ENCODE assay signal across 8 cellular contexts in the genomic region with DNA sequence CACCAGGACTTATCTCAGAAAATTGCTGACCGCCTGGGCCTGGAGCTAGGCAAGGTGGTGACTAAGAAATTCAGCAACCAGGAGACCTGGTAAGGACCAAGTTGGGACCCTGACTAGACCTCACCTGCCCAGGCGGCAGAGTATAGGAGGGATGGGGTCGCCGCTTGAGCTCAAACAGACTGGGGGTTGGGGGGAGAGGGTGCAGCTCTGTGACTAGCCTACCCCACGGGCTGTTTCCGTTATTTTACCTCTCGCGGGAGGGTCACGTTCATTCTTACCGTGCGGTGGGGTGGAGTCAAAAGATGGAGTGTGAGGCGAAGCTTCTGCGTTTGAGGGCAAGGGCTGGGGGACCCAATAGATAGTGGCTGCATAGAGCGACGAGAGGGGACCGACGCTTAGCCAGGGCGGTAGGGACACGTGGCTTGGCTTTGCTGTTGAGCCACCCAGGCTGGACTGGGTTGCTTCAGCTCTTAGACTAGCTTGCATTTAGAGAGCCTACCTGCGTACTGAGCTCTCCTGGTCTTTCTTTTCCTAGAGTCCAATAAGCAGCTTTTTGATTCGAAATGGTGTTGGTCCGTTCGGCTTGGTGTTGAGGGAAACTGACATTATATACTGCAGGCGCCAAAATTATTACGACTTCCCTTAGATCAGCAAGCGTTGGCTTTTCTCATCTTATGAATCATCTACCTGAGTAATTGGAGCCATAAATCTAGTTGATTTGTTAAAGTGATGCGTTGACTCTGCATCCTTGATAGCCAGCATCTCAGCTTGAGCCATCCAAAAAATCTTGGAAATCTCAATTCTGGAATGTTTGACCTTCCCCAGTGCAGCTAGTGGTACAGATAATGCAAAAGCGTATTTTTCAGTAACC. TPM values are rescaled to one million over a fixed set of nuclear protein-coding genes. Genes with fewer than 3 reads are reported as not detected.
DNase-seq lines count a peak whose midpoint lies in the region; ATAC-seq and TF ChIP-seq lines count a peak whose summit lies in the region.

No MANE protein-coding gene starts in this region.

- no peaks in the 10 kb centered on the region for H3K27me3 Mint-ChIP-seq in CD4-positive, alpha-beta memory T cell
- H3K27me3 Mint-ChIP-seq in activated naive CD4-positive, alpha-beta T cell treated with anti-CD3 and anti-CD28 coated beads, Interleukin-2, amount 10 ng/mL, durations not matched to agents 7 days and 5 days = no peaks in the 10 kb centered on the region

- ATAC-seq in GM19372 (IDR thresholded peaks at IDR 0.05; ENCODE audit: low read depth, unreplicated experiment) (peak; percentile 37), HG03520 (IDR thresholded peaks at IDR 0.05; ENCODE audit: unreplicated experiment) (peak; percentile 34), heart left ventricle (peak; percentile 45 to 72 (median 65))

- DNase-seq in CD4-positive, alpha-beta memory T cell = peak; percentile 54 to 77 (median 62)
- DNase-seq in RKO (ENCODE audit: low spot score) (peak; percentile 82), heart left ventricle (peak in 4 of 5 donors; percentile 8 to 32 (median 23)), pons (ENCODE audit: low spot score) (peak; percentile 35), uterus (peak; percentile 28 to 29)
- peak; percentile 73 for DNase-seq in activated naive CD4-positive, alpha-beta T cell treated with anti-CD3 and anti-CD28 coated beads, Interleukin-2, amount 10 ng/mL, durations not matched to agents 7 days and 5 days

- no peaks in the 10 kb centered on the region for H3K9me3 ChIP-seq in CD4-positive, alpha-beta memory T cell (ENCODE audit: control insufficient read depth in 1 of 2, low read length in 2 of 2)
- H3K9me3 ChIP-seq in heart left ventricle = no peaks in the 10 kb centered on the region
- H3K9me3 ChIP-seq in uterus = no peaks in the 10 kb centered on the region

- POLR2A ChIA-PET in CD4-positive, alpha-beta memory T cell (lab: Charles Lee; ENCODE audit: partially characterized antibody) = interaction anchor here (0.7 to 2.6 kb wide), 19 partner anchors 12 to 1017 kb away, joined by 3 to 36 read pairs (median 6); partner anchors contain the start of genes MID2, NCBP2L, RADX and TSC22D3

- intact Hi-C loops in CD4-positive, alpha-beta memory T cell (cut with micrococcal nuclease) = loop anchor here (1.0 to 10.0 kb wide), 6 partner anchors 8 to 634 kb away; partner anchors contain the start of genes ATG4A, DNAAF6, NUP62CL and PSMD10
- intact Hi-C loops in heart left ventricle (cut with DNase I) (loop anchor here in 2 of 10 donors (5.0 to 10.0 kb wide), 3 partner anchors 84 to 514 kb away; partner anchors contain the start of gene RBM41 (in 1 of the 2)), uterus (cut with DNase I; ENCODE audit: low total_unique reads) (no loop called here)

- peak overlapping the region; percentile 73 for H3K27ac ChIP-seq in CD4-positive, alpha-beta memory T cell (ENCODE audit: low read depth, low read length)
- H3K27ac ChIP-seq in heart left ventricle = peak overlapping the region in 11 of 12 donors; percentile 48 to 83 (median 75)
- peak overlapping the region; percentile 81 to 86 for H3K27ac ChIP-seq in uterus

- H3K9me3 Mint-ChIP-seq in CD4-positive, alpha-beta memory T cell = no peaks in the 10 kb centered on the region
- no peaks in the 10 kb centered on the region for H3K9me3 Mint-ChIP-seq in activated naive CD4-positive, alpha-beta T cell treated with anti-CD3 and anti-CD28 coated beads, Interleukin-2, amount 10 ng/mL, durations not matched to agents 7 days and 5 days

- H3K4me1 ChIP-seq in CD4-positive, alpha-beta memory T cell (ENCODE audit: insufficient read depth, low read length) = peaks cover 31% of the 10 kb centered on the region
- H3K4me1 ChIP-seq in heart left ventricle (peaks cover 0 to 11% (median 0%) of the 10 kb centered on the region in 12 donors), uterus (no peaks in the 10 kb centered on the region)

- 1 to 42% (median 16%) methylated on average over 27 to 28 of the region's 28 CpGs for WGBS in heart left ventricle, 4 donors

- H3K27me3 ChIP-seq in CD4-positive, alpha-beta memory T cell (ENCODE audit: insufficient read depth, low read length) = no peaks in the 10 kb centered on the region
- H3K27me3 ChIP-seq in heart left ventricle = peaks cover 0 to 9% (median 0%) of the 10 kb centered on the region in 9 donors
- H3K27me3 ChIP-seq in uterus = no peaks in the 10 kb centered on the region

- H3K36me3 Mint-ChIP-seq in CD4-positive, alpha-beta memory T cell = peaks cover 0 to 9% of the 10 kb centered on the region in 2 donors
- no peaks in the 10 kb centered on the region for H3K36me3 Mint-ChIP-seq in activated naive CD4-positive, alpha-beta T cell treated with anti-CD3 and anti-CD28 coated beads, Interleukin-2, amount 10 ng/mL, durations not matched to agents 7 days and 5 days

- TF ChIP-seq POLR2A in heart left ventricle (IDR thresholded peaks at IDR 0.05) (no peak), uterus (IDR thresholded peaks at IDR 0.05) (no peak)

- TF ChIP-seq CTCF in heart left ventricle (IDR thresholded peaks at IDR 0.05) (no peak), uterus (IDR thresholded peaks at IDR 0.05) (no peak)

- H3K4me3 ChIP-seq in CD4-positive, alpha-beta memory T cell (ENCODE audit: low read length in 2 of 2) = peak overlapping the region; percentile 79 to 86
- peak overlapping the region; percentile 35 to 87 (median 66) for H3K4me3 ChIP-seq in heart left ventricle
- H3K4me3 ChIP-seq in uterus = peak overlapping the region; percentile 51 to 66

- no peaks in the 10 kb centered on the region for H3K36me3 ChIP-seq in CD4-positive, alpha-beta memory T cell (ENCODE audit: insufficient read depth, low read length)
- H3K36me3 ChIP-seq in heart left ventricle (no peaks in the 10 kb centered on the region), uterus (no peaks in the 10 kb centered on the region)

- peak overlapping the region; percentile 85 to 99 (median 95) for H3K4me3 Mint-ChIP-seq in CD4-positive, alpha-beta memory T cell
- peak overlapping the region; percentile 94 for H3K4me3 Mint-ChIP-seq in activated naive CD4-positive, alpha-beta T cell treated with anti-CD3 and anti-CD28 coated beads, Interleukin-2, amount 10 ng/mL, durations not matched to agents 7 days and 5 days

- H3K4me1 Mint-ChIP-seq in CD4-positive, alpha-beta memory T cell = peaks cover 16 to 46% (median 29%) of the 10 kb centered on the region in 4 donors
- peaks cover 31% of the 10 kb centered on the region for H3K4me1 Mint-ChIP-seq in activated naive CD4-positive, alpha-beta T cell treated with anti-CD3 and anti-CD28 coated beads, Interleukin-2, amount 10 ng/mL, durations not matched to agents 7 days and 5 days

- CTCF ChIA-PET in CD4-positive, alpha-beta memory T cell (lab: Charles Lee; ENCODE audit: partially characterized antibody) = interaction anchor here (1.4 to 7.0 kb wide), 5 partner anchors 13 to 630 kb away, joined by 4 to 62 read pairs (median 12); partner anchors contain the start of genes NCBP2L and TSC22D3
- CTCF ChIA-PET in activated naive CD4-positive, alpha-beta T cell treated with anti-CD3 and anti-CD28 coated beads, Interleukin-2, amount 10 ng/mL, durations not matched to agents 7 days and 5 days (lab: Charles Lee) = interaction anchor here (0.9 to 2.4 kb wide), 6 partner anchors 29 to 148 kb away, joined by 3 to 11 read pairs (median 4); partner anchors contain the start of gene NCBP2L

- peak overlapping the region; percentile 94 to 96 (median 95) for H3K27ac Mint-ChIP-seq in CD4-positive, alpha-beta memory T cell
- peak overlapping the region; percentile 93 for H3K27ac Mint-ChIP-seq in activated naive CD4-positive, alpha-beta T cell treated with anti-CD3 and anti-CD28 coated beads, Interleukin-2, amount 10 ng/mL, durations not matched to agents 7 days and 5 days

RNA-seq across cellular contexts. Expression of gene PRPS1, which starts 0.6 kb away (rescaled TPM):
- 10 to 100 TPM; 56.1 to 61.3 TPM for total RNA-seq in CD4-positive, alpha-beta memory T cell
- 10 to 100 TPM; 53.4 to 61.9 TPM for polyA plus RNA-seq in CD4-positive, alpha-beta memory T cell
- total RNA-seq in heart left ventricle (10 to 100 TPM; 19.4 to 32.0 (median 25.0) TPM), uterus (10 to 100 TPM; 20.0 to 34.1 (median 32.2) TPM)
- polyA plus RNA-seq in heart left ventricle = 10 to 100 TPM in 1 of 2 donors, 1 to 10 TPM in 1; 7.2 to 41.0 TPM

Comparison
In these comparisons a context has a peak if more than half of its experiments do, and no peak if none do; other contexts are left out.
1. Peak in every context shown above with its lines: DNase-seq, ATAC-seq, H3K4me3 ChIP-seq and H3K27ac ChIP-seq.
2. DNase-seq: peak in every context shown above with its lines; median percentile 82 in RKO; 73 in activated naive CD4-positive, alpha-beta T cell treated with anti-CD3 and anti-CD28 coated beads, Interleukin-2, amount 10 ng/mL, durations not matched to agents 7 days and 5 days; 62 in CD4-positive, alpha-beta memory T cell; 35 in pons; 28 in uterus; 23 in heart left ventricle.